8 cellular contexts compared by ENCODE assay signal in genomic region chr19:43668406-43669158, GRCh38. TPM values are rescaled to one million over a fixed set of nuclear protein-coding genes. Genes with fewer than 3 reads are reported as not detected.
DNase-seq lines count a peak whose midpoint lies in the region; ATAC-seq and TF ChIP-seq lines count a peak whose summit lies in the region.

No MANE protein-coding gene starts in this region.

- ATAC-seq in GM19397 (IDR thresholded peaks at IDR 0.05; ENCODE audit: unreplicated experiment) (peak; percentile 80), HG03565 (IDR thresholded peaks at IDR 0.05; ENCODE audit: unreplicated experiment) (peak; percentile 91)

- intact Hi-C loops in CD14-positive monocyte (cut with micrococcal nuclease), result loop anchor here (2.0 to 10.0 kb wide), 4 partner anchors 24 to 116 kb away; partner anchors contain the start of gene KCNN4 (in 1 of the 2)

- DNase-seq in CD14-positive monocyte (ENCODE audit: low spot score) (peak; percentile 99), NCI-H82 (lab: John Stamatoyannopoulos, UW) (peak; percentile 100), lung microvascular endothelial cell (ENCODE audit: low read depth in 2 of 2) (peak; percentile 99)
- DNase-seq in activated CD8-positive, alpha-beta memory T cell treated with anti-CD3 and anti-CD28 coated beads for 24 hours, result peak; percentile 96
- DNase-seq in effector CD8-positive, alpha-beta T cell (lab: John Stamatoyannopoulos, UW), result peak; percentile 97
- peak; percentile 92 to 95 (median 93) for DNase-seq in stimulated activated CD4-positive, alpha-beta T cell treated with anti-CD3 and anti-CD28 coated beads, TNF-alpha, amount 100 ng/mL, for 4 hours (ENCODE audit: low read depth in 3 of 3)

- peak overlapping the region; percentile 99 to 100 (median 99) for H3K27ac Mint-ChIP-seq in CD14-positive monocyte

- peaks cover 0 to 10% (median 2%) of the 10 kb centered on the region in 7 donors for H3K9me3 Mint-ChIP-seq in CD14-positive monocyte

- TF ChIP-seq CTCF in CD14-positive monocyte (IDR thresholded peaks at IDR 0.05), result no peak

- peaks cover 66% of the 10 kb centered on the region for H3K4me1 Mint-ChIP-seq in CD14-positive monocyte

- peaks cover 53 to 54% of the 10 kb centered on the region in 2 donors for H3K36me3 Mint-ChIP-seq in CD14-positive monocyte

- H3K27me3 Mint-ChIP-seq in CD14-positive monocyte (ENCODE audit: low read depth in 3 of 3), result peaks cover 0 to 2% (median 2%) of the 10 kb centered on the region in 3 donors

- H3K4me3 Mint-ChIP-seq in CD14-positive monocyte, result peak overlapping the region; percentile 100

RNA-seq across cellular contexts. Expression of gene PLAUR, which starts 1.4 kb away (rescaled TPM):
- 100 to 1,000 TPM; 212 to 284 TPM for polyA plus RNA-seq in CD14-positive monocyte
- 7.3 and 13.9 TPM in 2 replicates for total RNA-seq in lung microvascular endothelial cell

RNA-seq across cellular contexts. Expression of gene CADM4, which starts 28.9 kb away (rescaled TPM):
- polyA plus RNA-seq in CD14-positive monocyte, result under 1 TPM; 0.10 to 0.31 TPM
- total RNA-seq in lung microvascular endothelial cell, result 10.5 and 23.0 TPM in 2 replicates

RNA-seq across cellular contexts. Expression of gene IRGC, which starts 47.3 kb away (rescaled TPM):
- not detected for polyA plus RNA-seq in CD14-positive monocyte
- total RNA-seq in lung microvascular endothelial cell, result not detected in 2 replicates

RNA-seq across cellular contexts. Expression of gene ZNF428, which starts 49.2 kb away (rescaled TPM):
- 1 to 10 TPM; 3.8 to 3.9 TPM for polyA plus RNA-seq in CD14-positive monocyte
- 58.6 and 69.8 TPM in 2 replicates for total RNA-seq in lung microvascular endothelial cell

RNA-seq across cellular contexts. Expression of gene SRRM5, which starts 56.7 kb away (rescaled TPM):
- polyA plus RNA-seq in CD14-positive monocyte, result not detected
- total RNA-seq in lung microvascular endothelial cell, result not detected in 2 replicates

Comparison
In these comparisons a context has a peak if more than half of its experiments do, and no peak if none do; other contexts are left out.
1. Peak in every context shown above with its lines: DNase-seq and ATAC-seq.